ENCODE assay signal across 8 cellular contexts in the genomic region with DNA sequence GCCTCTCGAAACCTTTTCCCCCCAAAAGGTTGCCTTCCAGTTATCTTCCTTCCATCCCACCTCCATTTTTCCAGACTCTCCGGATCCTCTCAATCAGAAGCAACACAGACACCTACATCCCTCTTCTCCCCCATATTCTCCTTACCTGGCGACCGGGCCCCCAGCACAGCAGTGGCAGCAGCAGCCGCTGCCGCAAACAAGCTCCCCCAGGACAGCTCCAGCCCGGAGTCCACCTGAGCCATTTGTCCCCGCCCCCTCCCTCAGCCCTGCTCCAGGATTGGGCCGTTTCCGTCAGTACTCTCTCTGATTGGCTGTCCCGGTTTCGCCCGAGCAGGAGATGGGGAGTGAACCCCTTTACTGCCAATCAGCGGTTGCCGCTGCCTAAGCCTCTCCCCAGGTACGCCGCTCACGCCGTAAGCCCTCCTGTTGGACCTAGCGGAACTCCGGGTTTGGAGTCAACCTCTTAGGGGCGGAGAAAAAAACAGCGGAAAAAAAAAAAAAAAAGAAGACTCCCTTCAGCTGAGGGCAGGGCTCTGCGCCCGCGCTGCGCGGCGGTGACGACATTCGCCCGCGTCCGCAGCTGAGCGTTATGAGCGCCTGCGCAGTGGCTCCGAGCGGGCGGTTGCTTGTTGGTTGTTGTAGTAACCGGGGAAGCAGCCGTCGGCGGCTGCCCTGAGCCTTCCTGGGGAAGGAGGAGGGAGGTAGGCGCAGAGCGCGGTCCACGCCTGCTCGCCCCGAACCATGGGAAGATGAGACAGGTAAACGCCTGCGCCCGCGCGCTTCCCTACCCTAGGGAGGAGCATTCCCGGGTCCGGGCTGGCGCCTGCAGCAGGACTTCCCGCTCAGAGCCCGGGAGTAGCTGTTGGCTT. TPM values are rescaled to one million over a fixed set of nuclear protein-coding genes. Genes with fewer than 3 reads are reported as not detected.
DNase-seq lines count a peak whose midpoint lies in the region; ATAC-seq and TF ChIP-seq lines count a peak whose summit lies in the region.

A gene with protein sequence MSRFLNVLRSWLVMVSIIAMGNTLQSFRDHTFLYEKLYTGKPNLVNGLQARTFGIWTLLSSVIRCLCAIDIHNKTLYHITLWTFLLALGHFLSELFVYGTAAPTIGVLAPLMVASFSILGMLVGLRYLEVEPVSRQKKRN (minus strand): TSS at position 247 of the 869 bp plus-strand sequence. CDS start 3,374 bp downstream, outside the sequence.
A gene with protein sequence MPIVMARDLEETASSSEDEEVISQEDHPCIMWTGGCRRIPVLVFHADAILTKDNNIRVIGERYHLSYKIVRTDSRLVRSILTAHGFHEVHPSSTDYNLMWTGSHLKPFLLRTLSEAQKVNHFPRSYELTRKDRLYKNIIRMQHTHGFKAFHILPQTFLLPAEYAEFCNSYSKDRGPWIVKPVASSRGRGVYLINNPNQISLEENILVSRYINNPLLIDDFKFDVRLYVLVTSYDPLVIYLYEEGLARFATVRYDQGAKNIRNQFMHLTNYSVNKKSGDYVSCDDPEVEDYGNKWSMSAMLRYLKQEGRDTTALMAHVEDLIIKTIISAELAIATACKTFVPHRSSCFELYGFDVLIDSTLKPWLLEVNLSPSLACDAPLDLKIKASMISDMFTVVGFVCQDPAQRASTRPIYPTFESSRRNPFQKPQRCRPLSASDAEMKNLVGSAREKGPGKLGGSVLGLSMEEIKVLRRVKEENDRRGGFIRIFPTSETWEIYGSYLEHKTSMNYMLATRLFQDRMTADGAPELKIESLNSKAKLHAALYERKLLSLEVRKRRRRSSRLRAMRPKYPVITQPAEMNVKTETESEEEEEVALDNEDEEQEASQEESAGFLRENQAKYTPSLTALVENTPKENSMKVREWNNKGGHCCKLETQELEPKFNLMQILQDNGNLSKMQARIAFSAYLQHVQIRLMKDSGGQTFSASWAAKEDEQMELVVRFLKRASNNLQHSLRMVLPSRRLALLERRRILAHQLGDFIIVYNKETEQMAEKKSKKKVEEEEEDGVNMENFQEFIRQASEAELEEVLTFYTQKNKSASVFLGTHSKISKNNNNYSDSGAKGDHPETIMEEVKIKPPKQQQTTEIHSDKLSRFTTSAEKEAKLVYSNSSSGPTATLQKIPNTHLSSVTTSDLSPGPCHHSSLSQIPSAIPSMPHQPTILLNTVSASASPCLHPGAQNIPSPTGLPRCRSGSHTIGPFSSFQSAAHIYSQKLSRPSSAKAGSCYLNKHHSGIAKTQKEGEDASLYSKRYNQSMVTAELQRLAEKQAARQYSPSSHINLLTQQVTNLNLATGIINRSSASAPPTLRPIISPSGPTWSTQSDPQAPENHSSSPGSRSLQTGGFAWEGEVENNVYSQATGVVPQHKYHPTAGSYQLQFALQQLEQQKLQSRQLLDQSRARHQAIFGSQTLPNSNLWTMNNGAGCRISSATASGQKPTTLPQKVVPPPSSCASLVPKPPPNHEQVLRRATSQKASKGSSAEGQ (N-terminal part only) (plus strand): TSS at position 617 of the 869 bp plus-strand sequence. CDS start 1,904 bp downstream, outside the sequence.

- under 1% methylated on average over 27 of the region's 60 CpGs for whole genome bisulfite sequencing in mammary epithelial cell (ENCODE audit: low coverage, missing lambda C conversion rate)

- peak within 1 kb of the TSS; percentile 84 for H3K4me3 ChIP-seq in ACC112 (ENCODE audit: low read depth, low read length)
- peak within 1 kb of the TSS; percentile 73 to 97 (median 95) for H3K4me3 ChIP-seq in mammary epithelial cell (replicated peaks in 1 of 3; ENCODE audit: insufficient read depth in 1 of 3, low read depth in 2 of 3, low read length in 3 of 3)
- H3K4me3 ChIP-seq in iPS-18c (ENCODE audit: insufficient read depth, low read depth, low read length) = peak within 1 kb of the TSS; percentile 95
- H3K4me3 ChIP-seq in skeletal muscle tissue (ENCODE audit: low read length in 3 of 3) = peak within 1 kb of the TSS; percentile 90 to 97 (median 94)

- peak within 1 kb of the TSS; percentile 90 for H2AFZ ChIP-seq in ACC112 (ENCODE audit: low read length, unreplicated experiment)
- peak within 1 kb of the TSS; percentile 93 for H2AFZ ChIP-seq in mammary epithelial cell (ENCODE audit: low read depth, low read length)

- H3K79me2 ChIP-seq in ACC112 (ENCODE audit: control insufficient read depth, insufficient read depth, low read length, unreplicated experiment) = peaks cover 32% of the 10 kb centered on the region
- H3K79me2 ChIP-seq in mammary epithelial cell (ENCODE audit: insufficient read depth, low read length) = peaks cover 65% of the 10 kb centered on the region

- peaks cover 9% of the 10 kb centered on the region for H3K36me3 ChIP-seq in ACC112 (ENCODE audit: insufficient read depth, low read length)
- H3K36me3 ChIP-seq in mammary epithelial cell (ENCODE audit: insufficient read depth, low read length) = peaks cover 6% of the 10 kb centered on the region
- peaks cover 0 to 11% (median 9%) of the 10 kb centered on the region in 3 donors for H3K36me3 ChIP-seq in skeletal muscle tissue (ENCODE audit: control insufficient read depth in 3 of 3, insufficient read depth in 3 of 3, low read length in 3 of 3)

- peak; percentile 100 for DNase-seq in NCI-H2196 treated with DMSO at 0.1 percent for 48 hours (lab: John Stamatoyannopoulos, UW; ENCODE audit: unreplicated experiment)
- DNase-seq in mammary epithelial cell = peak; percentile 100

- peaks cover 16% of the 10 kb centered on the region for H3K4me1 ChIP-seq in ACC112 (ENCODE audit: control insufficient read depth, insufficient read depth, low read length, unreplicated experiment)
- H3K4me1 ChIP-seq in mammary epithelial cell (ENCODE audit: insufficient read depth, low read length) = peaks cover 19% of the 10 kb centered on the region
- H3K4me1 ChIP-seq in skeletal muscle tissue (ENCODE audit: control insufficient read depth in 3 of 3, insufficient read depth in 3 of 3, low read length in 3 of 3) = peaks cover 19 to 35% (median 27%) of the 10 kb centered on the region in 3 donors

- H4K20me1 ChIP-seq in mammary epithelial cell (ENCODE audit: insufficient read depth, low read length) = no peaks in the 10 kb centered on the region

- in situ Hi-C loops in mammary epithelial cell (cut with MboI; ENCODE audit: low sequenced_read_pairs in 2 of 2) = loop anchor here in 1 of 2 donors (25.0 kb wide), 1 partner anchor 524 kb away; the partner anchor contains the start of gene NEK9

- dilution Hi-C loops in mammary epithelial cell (cut with HindIII; ENCODE audit: low sequenced_read_pairs) = no loop called here

- H3K27me3 ChIP-seq in ACC112 (ENCODE audit: insufficient read depth, low read length) (no peaks in the 10 kb centered on the region), mammary epithelial cell (ENCODE audit: insufficient read depth, low read length) (no peaks in the 10 kb centered on the region), skeletal muscle tissue (ENCODE audit: control insufficient read depth in 3 of 3, insufficient read depth in 3 of 3, low read length in 3 of 3) (no peaks in the 10 kb centered on the region)

- BruUV-seq in mammary epithelial cell (replicated peaks; lab: Mats Ljungman, UMichigan) = no TSS peak

- intact Hi-C loops in mammary epithelial cell (cut with micrococcal nuclease) = loop anchor here (2.0 kb wide), 1 partner anchor 48 kb away; no protein-coding TSS in a partner anchor

- H3K4me2 ChIP-seq in mammary epithelial cell (ENCODE audit: insufficient read depth, low read depth, low read length) = peak within 1 kb of the TSS; percentile 84

- TF ChIP-seq CTCF in VCaP (conservative IDR thresholded peaks at IDR 0.05) = no peak
- no peak for TF ChIP-seq CTCF in mammary epithelial cell (conservative IDR thresholded peaks at IDR 0.05 in 1 of 2, IDR thresholded peaks at IDR 0.05 in 1 of 2; ENCODE audit: extremely low read depth in 1 of 2, insufficient read depth in 1 of 2, low read depth in 1 of 2, low read length in 2 of 2)

- CTCF ChIA-PET in mammary epithelial cell (lab: Charles Lee; ENCODE audit: low non-redundant PET) = interaction anchor here (0.6 to 0.9 kb wide), 3 partner anchors 21 to 100 kb away, joined by 3 to 7 read pairs (median 4); no protein-coding TSS in a partner anchor

- ATAC-seq in GM18870 (IDR thresholded peaks at IDR 0.05; ENCODE audit: unreplicated experiment) (peak; percentile 96), HG03135 (IDR thresholded peaks at IDR 0.05; ENCODE audit: unreplicated experiment) (peak; percentile 97)

- H3K9me3 ChIP-seq in mammary epithelial cell (replicated peaks; ENCODE audit: insufficient read depth, low read length) = no peaks in the 10 kb centered on the region
- H3K9me3 ChIP-seq in iPS-18c (ENCODE audit: control insufficient read depth, insufficient read depth, low read length) = peaks cover 2% of the 10 kb centered on the region
- no peaks in the 10 kb centered on the region for H3K9me3 ChIP-seq in skeletal muscle tissue (ENCODE audit: control insufficient read depth in 3 of 3, low read length in 3 of 3)

- H3K9ac ChIP-seq in mammary epithelial cell (ENCODE audit: insufficient read depth, low read length) (peak within 1 kb of the TSS; percentile 94), skeletal muscle tissue (ENCODE audit: low read depth in 1 of 3, low read length in 3 of 3) (peak within 1 kb of the TSS; percentile 87 to 91 (median 88))

- H3K27ac ChIP-seq in ACC112 (ENCODE audit: low read depth, low read length) (peak within 1 kb of the TSS; percentile 67), VCaP (peak within 1 kb of the TSS; percentile 75), mammary epithelial cell (ENCODE audit: insufficient read depth, low read depth, low read length) (peak within 1 kb of the TSS; percentile 94), skeletal muscle tissue (ENCODE audit: low read depth, low read length) (peak within 1 kb of the TSS; percentile 89)

RNA-seq across cellular contexts. Expression of the first gene that starts in this region (rescaled TPM):
- 10 to 100 TPM in 1 of 2 donors, 1 to 10 TPM in 1; 9.5 to 26.9 TPM for total RNA-seq in mammary epithelial cell
- 48.3 TPM for polyA plus RNA-seq in mammary epithelial cell
- 47.4 TPM for polyA minus RNA-seq in mammary epithelial cell
- 2.1 TPM for total RNA-seq in skeletal muscle tissue

RNA-seq across cellular contexts. Expression of the second gene that starts in this region (rescaled TPM):
- total RNA-seq in mammary epithelial cell (10 to 100 TPM; 22.2 to 37.0 TPM), skeletal muscle tissue (13.6 TPM)
- 12.2 TPM for polyA plus RNA-seq in mammary epithelial cell
- 137 TPM for polyA minus RNA-seq in mammary epithelial cell

Comparison
In these comparisons a context has a peak if more than half of its experiments do, and no peak if none do; other contexts are left out.
1. Peak in every context shown above with its lines: DNase-seq, ATAC-seq, H3K4me3 ChIP-seq and H3K27ac ChIP-seq.